In the genomic region with DNA sequence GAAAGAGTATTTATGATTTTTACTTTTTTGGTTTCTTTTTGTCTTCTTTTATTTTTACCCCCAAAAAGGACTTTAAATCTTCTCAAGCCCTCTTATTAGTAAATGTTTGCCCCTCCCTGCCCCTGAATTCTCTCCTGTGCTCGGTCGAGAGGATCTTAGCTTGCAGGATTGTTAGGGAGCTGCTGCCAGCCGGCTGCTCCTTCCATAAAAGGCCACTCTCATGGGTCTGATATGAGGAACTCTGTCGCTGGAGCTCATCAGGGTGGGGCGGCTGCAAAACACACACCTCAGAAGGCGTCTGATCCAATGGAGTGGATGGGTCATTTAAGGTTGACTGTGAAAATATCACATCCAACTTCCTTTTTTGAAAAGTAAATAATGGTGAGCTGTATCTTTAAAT, we compare ENCODE assay signal across 13 cellular contexts. TPM values are rescaled to one million over a fixed set of nuclear protein-coding genes. Genes with fewer than 3 reads are reported as not detected.
DNase-seq lines count a peak whose midpoint lies in the region; ATAC-seq lines count a peak whose summit lies in the region.
"Had no signal": no experiment of that assay in that cellular context is flagged by ENCODE, and none has a peak within 500 bp of the region (broad histone marks: within the 10 kb centered on the region; RNA-seq: fewer than 3 reads in every experiment).

No MANE protein-coding gene starts in this region.

- intact Hi-C loops in Right ventricle myocardium inferior (cut with DNase I) = no loop called here
- intact Hi-C loops in cardiac septum (cut with DNase I) = no loop called here

- ATAC-seq in Right ventricle myocardium inferior = peak; percentile 66

- H3K9ac ChIP-seq in endocrine pancreas (ENCODE audit: control insufficient read depth, insufficient read depth, low read length) = peak overlapping the region; percentile 35

- H3K4me3 ChIP-seq in endocrine pancreas (ENCODE audit: control insufficient read depth, insufficient read depth, low read length) = no peak overlapping the region

- no peaks in the 10 kb centered on the region for H3K36me3 ChIP-seq in endocrine pancreas (ENCODE audit: control insufficient read depth, insufficient read depth, low read length)

- H3K4me1 ChIP-seq in endocrine pancreas (ENCODE audit: control insufficient read depth, insufficient read depth, low read length) = no peaks in the 10 kb centered on the region

- H3K9me3 ChIP-seq in endocrine pancreas (ENCODE audit: control insufficient read depth, low read length) = no peaks in the 10 kb centered on the region

- no peak for DNase-seq in Right ventricle myocardium inferior (ENCODE audit: missing footprints)
- DNase-seq in cardiac septum (ENCODE audit: low spot score) = no peak
- DNase-seq in mucosa of gallbladder (ENCODE audit: low spot score) = peak; percentile 73
- DNase-seq in foreskin melanocyte = no peak
- no peak for DNase-seq in activated naive CD4-positive, alpha-beta T cell (lab: John Stamatoyannopoulos, UW)
- DNase-seq in DMS 273 treated with DMSO at 0.1 percent for 48 hours (lab: John Stamatoyannopoulos, UW) = no peak
- DNase-seq in T-helper 1 cell = no peak
- DNase-seq: activated CD4-positive, CD25-positive, alpha-beta regulatory T cell treated with anti-CD3 and anti-CD28 coated beads, Interleukin-2, amount 50 U/mL, for 72 hours; IMR-90; SIG-M5; stimulated activated CD4-positive, alpha-beta T cell treated with anti-CD3 and anti-CD28 coated beads, Interleukin-2, amount 100 ng/mL, for 24 hours had no signal

- no peaks in the 10 kb centered on the region for H3K27me3 ChIP-seq in endocrine pancreas (ENCODE audit: control insufficient read depth, insufficient read depth, low read length)

RNA-seq across cellular contexts. Expression of gene LTBR, which starts 8.5 kb away (rescaled TPM):
- total RNA-seq in Right ventricle myocardium inferior = 34.3 TPM
- total RNA-seq in cardiac septum = 29.4 TPM
- total RNA-seq in mucosa of gallbladder = 180 TPM

RNA-seq across cellular contexts. Expression of gene SCNN1A, which starts 17.1 kb away (rescaled TPM):
- total RNA-seq in Right ventricle myocardium inferior = 0.46 TPM
- 0.46 TPM for total RNA-seq in cardiac septum
- total RNA-seq in mucosa of gallbladder = 52.7 TPM
- total RNA-seq: IMR-90 had no signal

RNA-seq across cellular contexts. Expression of gene TNFRSF1A, which starts 50.6 kb away (rescaled TPM):
- 59.8 TPM for total RNA-seq in Right ventricle myocardium inferior
- total RNA-seq in cardiac septum = 60.0 TPM
- total RNA-seq in mucosa of gallbladder = 155 TPM

RNA-seq across cellular contexts. Expression of gene CD27, which starts 52.3 kb away (rescaled TPM):
- total RNA-seq in Right ventricle myocardium inferior (not detected), cardiac septum (not detected), mucosa of gallbladder (3.8 TPM)
- total RNA-seq: bronchial epithelial cell, IMR-90 had no signal

RNA-seq across cellular contexts. Expression of gene TAPBPL, which starts 59.3 kb away (rescaled TPM):
- total RNA-seq in Right ventricle myocardium inferior (15.7 TPM), cardiac septum (17.2 TPM), mucosa of gallbladder (53.1 TPM)

Comparison
In these comparisons a context has a peak if more than half of its experiments do, and no peak if none do; other contexts are left out.
1. RNA of gene SCNN1A, which starts 17.1 kb away (total RNA-seq): 52.7 TPM in mucosa of gallbladder (single experiment); 0.46 TPM in Right ventricle myocardium inferior (single experiment) and 0.46 TPM in cardiac septum (single experiment); every median in the first group is over 10 times any median in the second.